Comparison of ENCODE assay signal across 2 cellular contexts in genomic region chr19:44221291-44221690, GRCh38. TPM values are rescaled to one million over a fixed set of nuclear protein-coding genes. Genes with fewer than 3 reads are reported as not detected.
"Had no signal": no experiment of that assay in that cellular context is flagged by ENCODE, and none has a peak within 500 bp of the region (broad histone marks: within the 10 kb centered on the region; RNA-seq: fewer than 3 reads in every experiment).

No MANE protein-coding gene starts in this region.

RNA-seq across cellular contexts. Expression of gene ZNF233, which starts 38.4 kb away (rescaled TPM):
- total RNA-seq: epithelial cell of proximal tubule, esophagus mucosa had no signal
